ENCODE assay signal across 19 cellular contexts in the genomic region with DNA sequence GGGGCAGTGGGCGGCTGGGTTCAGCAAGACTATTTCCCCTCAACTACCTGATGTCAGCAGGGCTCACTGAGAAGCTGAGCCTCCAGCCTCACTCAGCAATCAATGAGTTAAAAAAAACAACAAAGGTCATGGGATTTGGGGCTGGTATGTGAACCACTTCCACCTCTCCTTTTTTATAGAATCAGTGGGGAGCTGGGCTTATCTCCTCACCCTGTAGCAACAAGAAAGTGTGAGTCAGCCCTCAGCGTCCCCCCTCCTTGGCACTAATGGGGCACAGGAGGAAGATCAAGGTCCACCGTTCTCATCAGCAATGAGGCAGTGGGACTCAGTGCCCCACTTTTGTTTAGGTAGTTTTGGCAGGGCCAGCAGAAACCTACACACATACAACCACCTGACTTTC.
DNase-seq lines count a peak whose midpoint lies in the region; FAIRE-seq and TF ChIP-seq lines count a peak whose summit lies in the region.
"Had no signal": no experiment of that assay in that cellular context is flagged by ENCODE, and none has a peak within 500 bp of the region (broad histone marks: within the 10 kb centered on the region; RNA-seq: fewer than 3 reads in every experiment).

No MANE protein-coding gene starts in this region.

- no peak for FAIRE-seq in small intestine (lab: Jason Lieb, UNC)
- FAIRE-seq: G401.6, GM12892 had no signal

- H4K20me1 ChIP-seq in neural progenitor cell (ENCODE audit: low read depth): no peaks in the 10 kb centered on the region

- H3K9me3 Mint-ChIP-seq in endodermal cell (peaks cover 23% of the 10 kb centered on the region), neural progenitor cell (no peaks in the 10 kb centered on the region)

- peak overlapping the region; percentile 64 for H2AFZ ChIP-seq in neural progenitor cell (replicated peaks)

- H3K4me3 ChIP-seq in NT2/D1 (ENCODE audit: insufficient read length, low read depth): no peak overlapping the region
- H3K4me3 ChIP-seq in endodermal cell (ENCODE audit: low read length): peak overlapping the region; percentile 75
- H3K4me3 ChIP-seq in neural progenitor cell: no peak overlapping the region
- no peak overlapping the region for H3K4me3 ChIP-seq in small intestine (ENCODE audit: low read depth in 1 of 2, low read length in 2 of 2)
- no peak overlapping the region for H3K4me3 ChIP-seq in coronary artery

- peak overlapping the region; percentile 72 for H3K27ac Mint-ChIP-seq in endodermal cell
- H3K27ac Mint-ChIP-seq in neural progenitor cell: no peak overlapping the region
- H3K27ac Mint-ChIP-seq: CD4-positive, CD25-positive, alpha-beta regulatory T cell; CD8-positive, alpha-beta T cell had no signal

- H3K4me2 ChIP-seq in neural progenitor cell: no peak overlapping the region

- H3K79me2 ChIP-seq in neural progenitor cell (ENCODE audit: low read depth): no peaks in the 10 kb centered on the region

- no peaks in the 10 kb centered on the region for H3K27me3 ChIP-seq in NT2/D1 (ENCODE audit: insufficient read depth, insufficient read length)
- H3K27me3 ChIP-seq in endodermal cell (ENCODE audit: control insufficient read depth, insufficient read depth, low read length, poor library complexity, severe bottlenecking): no peaks in the 10 kb centered on the region
- no peaks in the 10 kb centered on the region for H3K27me3 ChIP-seq in neural progenitor cell
- no peaks in the 10 kb centered on the region for H3K27me3 ChIP-seq in small intestine (ENCODE audit: control insufficient read depth in 2 of 2, insufficient read depth in 2 of 2, low read length in 2 of 2)

- H3K4me1 ChIP-seq in NT2/D1 (ENCODE audit: insufficient read depth, insufficient read length) (no peaks in the 10 kb centered on the region), endodermal cell (ENCODE audit: control insufficient read depth, insufficient read depth, low read length) (peaks cover 6% of the 10 kb centered on the region), neural progenitor cell (no peaks in the 10 kb centered on the region), small intestine (ENCODE audit: control insufficient read depth in 2 of 2, insufficient read depth in 1 of 2, low read depth in 1 of 2, low read length in 1 of 2) (no peaks in the 10 kb centered on the region)
- H3K4me1 ChIP-seq: Caco-2 had no signal

- H3K9me3 ChIP-seq in NT2/D1 (ENCODE audit: insufficient read depth, low read length) (no peaks in the 10 kb centered on the region), endodermal cell (ENCODE audit: control insufficient read depth, low read length) (peaks cover 45% of the 10 kb centered on the region), neural progenitor cell (ENCODE audit: low read depth) (no peaks in the 10 kb centered on the region), small intestine (ENCODE audit: control insufficient read depth, low read depth) (no peaks in the 10 kb centered on the region)

- H3K4me3 Mint-ChIP-seq in endodermal cell (no peak overlapping the region), neural progenitor cell (no peak overlapping the region)
- H3K4me3 Mint-ChIP-seq: CD4-positive, CD25-positive, alpha-beta regulatory T cell; CD8-positive, alpha-beta T cell had no signal

- H3K4me1 Mint-ChIP-seq in endodermal cell (peaks cover 16% of the 10 kb centered on the region), neural progenitor cell (no peaks in the 10 kb centered on the region)
- H3K4me1 Mint-ChIP-seq: CD4-positive, CD25-positive, alpha-beta regulatory T cell had no signal

- peak; percentile 36 for DNase-seq in NT2/D1 (ENCODE audit: low read depth, low spot score)
- peak; percentile 51 for DNase-seq in endodermal cell
- peak; percentile 24 for DNase-seq in neural progenitor cell (ENCODE audit: low spot score)
- DNase-seq in small intestine: peak; percentile 3
- no peak for DNase-seq in coronary artery (ENCODE audit: low spot score)
- no peak for DNase-seq in stimulated activated CD4-positive, alpha-beta T cell treated with anti-CD3 and anti-CD28 coated beads, Interleukin-4, amount 100 ng/mL, for 24 hours
- no peak for DNase-seq in A172 (ENCODE audit: low spot score)
- DNase-seq: 8988T; Caco-2; CD4-positive, CD25-positive, alpha-beta regulatory T cell; CD8-positive, alpha-beta T cell; DMS153; DND-41; GOT3; H7; HCEC 1CT had no signal

- 82% methylated on average over 3 of the region's 3 CpGs; no CpG with 5 or more reads in 1 of the 2 experiments for WGBS in endodermal cell (ENCODE audit: insufficient coverage in 1 of 2, insufficient read length in 1 of 2), 2 experiments
- 47 to 65% (median 57%) methylated on average over 3 of the region's 3 CpGs for WGBS in small intestine, 3 donors

- no peak overlapping the region for H3K9ac ChIP-seq in NT2/D1 (ENCODE audit: insufficient read length, low read depth)
- no peak overlapping the region for H3K9ac ChIP-seq in endodermal cell (ENCODE audit: extremely low read depth, low read length, poor library complexity, severe bottlenecking)
- no peak overlapping the region for H3K9ac ChIP-seq in neural progenitor cell

- H3K27me3 Mint-ChIP-seq in endodermal cell (ENCODE audit: insufficient read depth): no peaks in the 10 kb centered on the region
- H3K27me3 Mint-ChIP-seq in neural progenitor cell (ENCODE audit: insufficient read depth, low read depth): no peaks in the 10 kb centered on the region
- H3K27me3 Mint-ChIP-seq: CD4-positive, CD25-positive, alpha-beta regulatory T cell had no signal

- H3K36me3 ChIP-seq in NT2/D1 (ENCODE audit: insufficient read depth, insufficient read length, low read length): no peaks in the 10 kb centered on the region
- peaks cover 6% of the 10 kb centered on the region for H3K36me3 ChIP-seq in endodermal cell (ENCODE audit: control insufficient read depth, insufficient read depth, low read length)
- H3K36me3 ChIP-seq in neural progenitor cell: no peaks in the 10 kb centered on the region
- H3K36me3 ChIP-seq in small intestine (ENCODE audit: control insufficient read depth in 2 of 2, insufficient read depth in 2 of 2, low read length in 2 of 2): no peaks in the 10 kb centered on the region

- H3F3A ChIP-seq in neural progenitor cell (ENCODE audit: low read depth): no peaks in the 10 kb centered on the region

- TF ChIP-seq CTCF in endodermal cell (conservative IDR thresholded peaks at IDR 0.05) (no peak), neural progenitor cell (IDR thresholded peaks at IDR 0.05) (no peak), coronary artery (IDR thresholded peaks at IDR 0.05) (no peak)

- H3K36me3 Mint-ChIP-seq in endodermal cell (ENCODE audit: low read depth) (peaks cover 6% of the 10 kb centered on the region), neural progenitor cell (no peaks in the 10 kb centered on the region)
- H3K36me3 Mint-ChIP-seq: CD4-positive, CD25-positive, alpha-beta regulatory T cell; CD8-positive, alpha-beta T cell had no signal

- H3K27ac ChIP-seq in endodermal cell (ENCODE audit: low read depth, low read length) (no peak overlapping the region), neural progenitor cell (no peak overlapping the region), small intestine (ENCODE audit: low read depth in 1 of 2, low read length in 1 of 2) (no peak overlapping the region), coronary artery (no peak overlapping the region)
- H3K27ac ChIP-seq: C4-2B had no signal

Comparison
In these comparisons a context has a peak if more than half of its experiments do, and no peak if none do; other contexts are left out.
1. DNase-seq: peak in NT2/D1 (single experiment), endodermal cell (single experiment), neural progenitor cell (single experiment) and small intestine (single experiment); none in coronary artery (single experiment), stimulated activated CD4-positive, alpha-beta T cell treated with anti-CD3 and anti-CD28 coated beads, Interleukin-4, amount 100 ng/mL, for 24 hours (single experiment) and A172 (single experiment).